ENCODE assay signal across 8 cellular contexts in genomic region chr12:123457980-123458779, GRCh38. TPM values are rescaled to one million over a fixed set of nuclear protein-coding genes. Genes with fewer than 3 reads are reported as not detected.
DNase-seq lines count a peak whose midpoint lies in the region; ATAC-seq and TF ChIP-seq lines count a peak whose summit lies in the region.

SNRNP35 (plus strand) TSS chr12:123458139; CDS start chr12:123465541, 7,402 bp downstream.

- H3K23ac ChIP-seq in IMR-90 (ENCODE audit: low read depth, low read length), result peak within 1 kb of the TSS; percentile 92

- H3K14ac ChIP-seq in IMR-90 (replicated peaks; ENCODE audit: low read depth, low read length), result peak within 1 kb of the TSS; percentile 100

- peak within 1 kb of the TSS; percentile 90 to 96 for H4K8ac ChIP-seq in IMR-90 (ENCODE audit: low read depth in 2 of 2, low read length in 2 of 2)

- H3K9me3 ChIP-seq in CD4-positive, CD25-positive, alpha-beta regulatory T cell (ENCODE audit: control insufficient read depth in 2 of 2, low read length in 2 of 2), result no peaks in the 10 kb centered on the region
- no peaks in the 10 kb centered on the region for H3K9me3 ChIP-seq in IMR-90 (ENCODE audit: control insufficient read depth, insufficient read depth, low read length)
- H3K9me3 ChIP-seq in mucosa of stomach (ENCODE audit: control insufficient read depth, low read length), result no peaks in the 10 kb centered on the region

- no peaks in the 10 kb centered on the region for H3K27me3 ChIP-seq in CD4-positive, CD25-positive, alpha-beta regulatory T cell (ENCODE audit: control insufficient read depth, insufficient read depth, low read length)
- H3K27me3 ChIP-seq in IMR-90 (ENCODE audit: control insufficient read depth, insufficient read depth, low read length) (no peaks in the 10 kb centered on the region), mucosa of stomach (ENCODE audit: control insufficient read depth, insufficient read depth, low read length) (no peaks in the 10 kb centered on the region)

- H3K36me3 Mint-ChIP-seq in CD4-positive, CD25-positive, alpha-beta regulatory T cell, result peaks cover 13% of the 10 kb centered on the region
- H3K36me3 Mint-ChIP-seq in activated T-cell treated with anti-CD3 and anti-CD28 coated beads, Interleukin-2, amount 50 U/mL, for 4 hours (ENCODE audit: insufficient read depth), result peaks cover 3% of the 10 kb centered on the region

- H3K4ac ChIP-seq in IMR-90 (ENCODE audit: low read depth, low read length), result peak within 1 kb of the TSS; percentile 99

- peaks cover 6 to 42% (median 23%) of the 10 kb centered on the region in 4 donors for H3K4me1 Mint-ChIP-seq in CD4-positive, CD25-positive, alpha-beta regulatory T cell
- peaks cover 21% of the 10 kb centered on the region for H3K4me1 Mint-ChIP-seq in activated T-cell treated with anti-CD3 and anti-CD28 coated beads, Interleukin-2, amount 50 U/mL, for 4 hours (ENCODE audit: low read depth)

- no peaks in the 10 kb centered on the region for H3K36me3 ChIP-seq in CD4-positive, CD25-positive, alpha-beta regulatory T cell (ENCODE audit: control insufficient read depth, insufficient read depth, low read length)
- H3K36me3 ChIP-seq in IMR-90 (ENCODE audit: control insufficient read depth, insufficient read depth, low read length) (peaks cover 1% of the 10 kb centered on the region; the same call in 1 of the 2 replicates), mucosa of stomach (ENCODE audit: control insufficient read depth, insufficient read depth, low read length) (no peaks in the 10 kb centered on the region)

- 0 out of 2 replicates have a peak, but pooled peaks cover 2% of the 10 kb centered on the region for H3K9me1 ChIP-seq in IMR-90 (ENCODE audit: insufficient read depth, low read length)

- peaks cover 9% of the 10 kb centered on the region for H3K27me3 Mint-ChIP-seq in CD4-positive, CD25-positive, alpha-beta regulatory T cell
- no peaks in the 10 kb centered on the region for H3K27me3 Mint-ChIP-seq in activated T-cell treated with anti-CD3 and anti-CD28 coated beads, Interleukin-2, amount 50 U/mL, for 4 hours (ENCODE audit: low read depth)

- peak; percentile 81 to 90 (median 90) for DNase-seq in CD4-positive, CD25-positive, alpha-beta regulatory T cell
- peak; percentile 74 for DNase-seq in IMR-90
- peak; percentile 76 for DNase-seq in activated T-cell treated with anti-CD3 and anti-CD28 coated beads, Interleukin-2, amount 50 U/mL, for 4 hours
- DNase-seq in stimulated activated CD8-positive, alpha-beta memory T cell treated with anti-CD3 and anti-CD28 coated beads, Interleukin-4, amount 100 ng/mL, for 4 hours (ENCODE audit: low read depth in 2 of 2, low spot score in 1 of 2), result peak; percentile 69 to 73

- POLR2A ChIA-PET in IMR-90 (lab: Charles Lee; ENCODE audit: unreplicated experiment), result no interaction called here

- dilution Hi-C loops in IMR-90 (cut with HindIII; ENCODE audit: low sequenced_read_pairs, unreplicated experiment), result no loop called here

- H3K18ac ChIP-seq in IMR-90 (ENCODE audit: low read depth, low read length), result peak within 1 kb of the TSS; percentile 97

- BruUV-seq in IMR-90 (replicated peaks; lab: Mats Ljungman, UMichigan), result no TSS peak

- in situ Hi-C loops in IMR-90 (cut with MboI; ENCODE audit: low sequenced_read_pairs), result no loop called here

- H2BK20ac ChIP-seq in IMR-90 (ENCODE audit: low read depth, low read length), result peak within 1 kb of the TSS; percentile 61; the same call in 1 of the 2 replicates

- peak; percentile 69 to 76 for ATAC-seq in CD4-positive, CD25-positive, alpha-beta regulatory T cell (ENCODE audit: low read depth in 2 of 2)
- ATAC-seq in GM19455 (IDR thresholded peaks at IDR 0.05; ENCODE audit: unreplicated experiment) (peak; percentile 62), IMR-90 (ENCODE audit: low read depth) (peak; percentile 84), esophagus mucosa (peak; percentile 76)
- peak; percentile 80 to 81 for ATAC-seq in activated T-cell treated with anti-CD3 and anti-CD28 coated beads, Interleukin-2, amount 50 U/mL, for 4 hours

- H3K27ac ChIP-seq in CD4-positive, CD25-positive, alpha-beta regulatory T cell (ENCODE audit: insufficient read depth, low read length, poor library complexity, severe bottlenecking), result peak within 1 kb of the TSS; percentile 97
- peak within 1 kb of the TSS; percentile 100 for H3K27ac ChIP-seq in IMR-90 (ENCODE audit: insufficient read depth, low read length)

- peak within 1 kb of the TSS; percentile 77 for H3K4me2 ChIP-seq in IMR-90 (ENCODE audit: low read depth, low read length)

- CTCF ChIA-PET in IMR-90 (lab: Yijun Ruan, JAX), result interaction anchor here (0.6 kb wide), 2 partner anchors 8 to 34 kb away, joined by 3 read pairs; no protein-coding TSS in a partner anchor

- TF ChIP-seq CTCF in IMR-90 (conservative IDR thresholded peaks at IDR 0.05; ENCODE audit: low read depth, low read length), result no peak

- H4K91ac ChIP-seq in IMR-90 (ENCODE audit: insufficient read depth, low read depth, low read length), result peak within 1 kb of the TSS; percentile 97

- H3K56ac ChIP-seq in IMR-90 (ENCODE audit: extremely low read depth, insufficient read depth, low read length), result peak within 1 kb of the TSS; percentile 51

- H2BK5ac ChIP-seq in IMR-90 (ENCODE audit: low read depth, low read length, poor library complexity, severe bottlenecking), result peak within 1 kb of the TSS; percentile 99

- no peak for TF ChIP-seq RAD21 in IMR-90 (IDR thresholded peaks at IDR 0.05; ENCODE audit: low read length)

- peak within 1 kb of the TSS; percentile 90; the same call in 2 of the 3 replicates for H2BK15ac ChIP-seq in IMR-90 (ENCODE audit: low read depth, low read length)

- H3K79me1 ChIP-seq in IMR-90 (ENCODE audit: low read depth in 1 of 2, low read length in 2 of 2), result peaks cover 18 to 37% of the 10 kb centered on the region in 2 experiments; a peak in 3 of 4 replicates

- H3K9ac ChIP-seq in IMR-90 (ENCODE audit: low read depth, low read length), result peak within 1 kb of the TSS; percentile 98
- peak within 1 kb of the TSS; percentile 99 for H3K9ac ChIP-seq in mucosa of stomach (ENCODE audit: low read length)

- 0% methylated on average over 23 of the region's 48 CpGs; no CpG with 5 or more reads in 1 of the 2 experiments for WGBS in IMR-90 (ENCODE audit: extremely low coverage in 2 of 2, insufficient read length in 1 of 2), 2 experiments

- H2AFZ ChIP-seq in IMR-90 (replicated peaks; ENCODE audit: low read length, poor library complexity), result peak within 1 kb of the TSS; percentile 100

- TF ChIP-seq POLR2A in IMR-90 (IDR thresholded peaks at IDR 0.05; ENCODE audit: low read depth, low read length), result peak; percentile 29

- H2AK9ac ChIP-seq in IMR-90 (replicated peaks; ENCODE audit: low read depth, low read length, poor library complexity), result peak within 1 kb of the TSS; percentile 99

- peak within 1 kb of the TSS; percentile 92 for H2BK120ac ChIP-seq in IMR-90 (ENCODE audit: low read depth, low read length)

- peak within 1 kb of the TSS; percentile 78 for H2AK5ac ChIP-seq in IMR-90 (ENCODE audit: low read depth, low read length)

- H3K4me1 ChIP-seq in CD4-positive, CD25-positive, alpha-beta regulatory T cell (ENCODE audit: control insufficient read depth, insufficient read depth, low read length, poor library complexity, severe bottlenecking), result peaks cover 17% of the 10 kb centered on the region
- H3K4me1 ChIP-seq in IMR-90 (ENCODE audit: control insufficient read depth, insufficient read depth, low read length), result no peaks in the 10 kb centered on the region; the same call in 1 of the 2 replicates
- no peaks in the 10 kb centered on the region for H3K4me1 ChIP-seq in mucosa of stomach (ENCODE audit: control insufficient read depth, insufficient read depth, low read length)

- no peaks in the 10 kb centered on the region for H4K20me1 ChIP-seq in IMR-90 (ENCODE audit: insufficient read depth, low read length)

- intact Hi-C loops in IMR-90 (cut with micrococcal nuclease), result loop anchor here (1.0 kb wide), 1 partner anchor 124 kb away; no protein-coding TSS in a partner anchor

- peak within 1 kb of the TSS; percentile 94 for H4K5ac ChIP-seq in IMR-90 (ENCODE audit: low read depth, low read length)

- H3K4me3 Mint-ChIP-seq in CD4-positive, CD25-positive, alpha-beta regulatory T cell, result peak within 1 kb of the TSS; percentile 96 to 100 (median 98)
- peak within 1 kb of the TSS; percentile 98 for H3K4me3 Mint-ChIP-seq in activated T-cell treated with anti-CD3 and anti-CD28 coated beads, Interleukin-2, amount 50 U/mL, for 4 hours

- H3K27ac Mint-ChIP-seq in CD4-positive, CD25-positive, alpha-beta regulatory T cell, result peak within 1 kb of the TSS; percentile 99 to 100 (median 99)

- H3K4me3 ChIP-seq in CD4-positive, CD25-positive, alpha-beta regulatory T cell (ENCODE audit: low read depth, low read length), result peak within 1 kb of the TSS; percentile 73
- H3K4me3 ChIP-seq in IMR-90 (ENCODE audit: insufficient read depth, low read depth, low read length) (peak within 1 kb of the TSS; percentile 93), mucosa of stomach (ENCODE audit: low read length) (peak within 1 kb of the TSS; percentile 97)

- peaks cover 0 to 1% (median 0%) of the 10 kb centered on the region in 7 donors for H3K9me3 Mint-ChIP-seq in CD4-positive, CD25-positive, alpha-beta regulatory T cell
- no peaks in the 10 kb centered on the region for H3K9me3 Mint-ChIP-seq in activated T-cell treated with anti-CD3 and anti-CD28 coated beads, Interleukin-2, amount 50 U/mL, for 4 hours

TF ChIP-seq in IMR-90, 13 proteins besides CTCF, POLR2A, EP300 and RAD21:
- no peak for TF ChIP-seq FOS (IDR thresholded peaks at IDR 0.05; ENCODE audit: low read depth, low read length)
- peak; percentile 60; the same call in 1 of the 2 replicates for TF ChIP-seq MAZ (IDR thresholded peaks at IDR 0.05; ENCODE audit: borderline replicate concordance, low read depth, low read length)
- no peak for TF ChIP-seq MAFK (IDR thresholded peaks at IDR 0.05; ENCODE audit: low read depth, low read length)

TF ChIP-seq in PFSK-1, 5 proteins besides CTCF, POLR2A, EP300 and RAD21 (continues in another document):
- TF ChIP-seq FOXP2 (optimal IDR thresholded peaks at IDR 0.05; ENCODE audit: borderline replicate concordance, extremely low read depth, extremely low read length, insufficient read depth), result peak; percentile 72
- TF ChIP-seq TAF1 (IDR thresholded peaks at IDR 0.05; ENCODE audit: borderline replicate concordance, insufficient read depth, low read length), result peak; percentile 83

RNA-seq across cellular contexts. Expression of gene SNRNP35, which starts in this region (rescaled TPM):
- total RNA-seq in CD4-positive, CD25-positive, alpha-beta regulatory T cell, result 47.8 TPM
- 10 to 100 TPM; 43.5 to 54.4 (median 46.0) TPM for polyA plus RNA-seq in CD4-positive, CD25-positive, alpha-beta regulatory T cell
- total RNA-seq in IMR-90 (2012; rRNA removed) (4.7 and 10.6 TPM in 2 replicates), esophagus mucosa (10.4 TPM)
- 14.1 and 15.4 TPM in 2 replicates for polyA plus RNA-seq in IMR-90 (2012; rRNA removed)
- polyA plus RNA-seq in IMR-90 (2012; cell fraction: cytosol; rRNA removed), result 4.0 and 5.3 TPM in 2 replicates
- polyA plus RNA-seq in IMR-90 (2012; cell fraction: nucleus; rRNA removed; ENCODE audit: low replicate concordance), result 5.5 and 17.8 TPM in 2 replicates
- polyA plus RNA-seq in PFSK-1 (2012; ENCODE audit: insufficient read length, low read depth), result 25.1 TPM
- total RNA-seq in activated T-cell treated with anti-CD3 and anti-CD28 coated beads, Interleukin-2, amount 50 U/mL, for 4 hours, result 10 to 100 TPM; 15.5 to 20.4 (median 17.2) TPM

Comparison
In these comparisons a context has a peak if more than half of its experiments do, and no peak if none do; other contexts are left out.
1. Peak in every context shown above with its lines: DNase-seq, ATAC-seq, H3K4me3 ChIP-seq and H3K27ac ChIP-seq.